8 cellular contexts compared by ENCODE assay signal in the genomic region with DNA sequence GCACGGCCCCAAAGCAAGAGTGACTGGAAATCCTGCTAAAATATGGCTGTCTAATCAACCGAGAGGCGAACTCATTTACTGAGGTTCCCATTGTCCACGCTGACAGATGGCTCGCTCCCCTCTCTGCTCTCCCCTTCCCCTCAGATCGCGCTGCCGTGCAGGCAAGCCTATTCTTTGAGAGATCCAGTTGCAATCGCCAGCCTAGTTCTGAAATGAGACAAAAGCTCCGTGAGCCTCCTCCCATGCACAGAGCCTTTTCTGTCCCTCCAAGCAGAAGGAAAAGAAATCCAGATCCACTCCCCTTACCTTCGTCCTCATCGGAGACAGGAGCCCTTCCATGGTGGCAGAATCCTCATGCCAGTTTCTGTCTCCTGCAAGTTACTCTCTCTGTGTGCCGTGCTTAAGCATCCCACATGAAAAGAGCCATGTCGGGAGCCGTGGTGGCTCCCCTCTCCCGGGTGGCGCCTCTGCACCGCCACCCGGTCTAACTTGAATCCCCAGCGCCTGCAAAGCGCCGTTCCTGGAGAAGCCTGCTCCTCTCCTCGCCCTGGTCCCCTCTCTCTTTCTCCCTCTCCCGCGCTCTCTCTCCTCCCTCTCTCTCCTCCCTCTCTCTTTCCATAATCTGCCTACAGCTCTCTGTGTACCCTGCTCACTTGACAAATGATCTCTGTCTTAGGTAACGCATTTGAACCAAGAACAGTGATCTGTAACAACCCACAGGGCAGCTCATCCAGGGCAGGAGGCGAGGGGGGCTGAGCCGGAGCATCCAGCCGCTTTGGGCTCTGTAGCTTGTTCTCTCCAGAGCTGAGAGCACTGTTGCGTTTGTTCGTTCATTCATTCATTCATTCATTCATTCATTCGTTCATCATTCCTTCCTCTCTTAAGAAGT.
DNase-seq lines count a peak whose midpoint lies in the region; ATAC-seq and TF ChIP-seq lines count a peak whose summit lies in the region.

No MANE protein-coding gene starts in this region.

- no peak for TF ChIP-seq POLR2A in vagina (IDR thresholded peaks at IDR 0.05)

- no peaks in the 10 kb centered on the region for H3K9me3 Mint-ChIP-seq in T-helper 2 cell treated with Interferon-gamma antibody and Interleukin-4, amounts not matched to agents 5 μg/mL and 100 μg/mL, for 36 hours

- H3K27ac Mint-ChIP-seq in T-helper 2 cell treated with Interferon-gamma antibody and Interleukin-4, amounts not matched to agents 5 μg/mL and 100 μg/mL, for 36 hours = no peak overlapping the region

- intact Hi-C loops in vagina (cut with DNase I) = no loop called here

- WGBS in ectodermal cell, 2 experiments = 6% methylated on average over 32 of the region's 32 CpGs

- no peak for DNase-seq in T-helper 2 cell treated with Interferon-gamma antibody and Interleukin-4, amounts not matched to agents 5 μg/mL and 100 μg/mL, for 36 hours (ENCODE audit: low spot score)
- DNase-seq in T-helper 2 cell = no peak
- DNase-seq in vagina (ENCODE audit: extremely low spot score in 2 of 2) = no peak

- H3K27me3 ChIP-seq in ectodermal cell (ENCODE audit: control insufficient read depth, insufficient read depth, low read length, poor library complexity, severe bottlenecking) (peaks cover 7% of the 10 kb centered on the region), muscle layer of colon (ENCODE audit: control insufficient read depth in 1 of 2, insufficient read depth in 2 of 2, low read length in 2 of 2) (no peaks in the 10 kb centered on the region), vagina (no peaks in the 10 kb centered on the region)

- no peak overlapping the region for H3K9ac ChIP-seq in muscle layer of colon (ENCODE audit: low read length)

- TF ChIP-seq CTCF in vagina (IDR thresholded peaks at IDR 0.05) = no peak

- peak overlapping the region; percentile 66 for H3K4me3 Mint-ChIP-seq in T-helper 2 cell treated with Interferon-gamma antibody and Interleukin-4, amounts not matched to agents 5 μg/mL and 100 μg/mL, for 36 hours

- no peaks in the 10 kb centered on the region for H3K36me3 Mint-ChIP-seq in T-helper 2 cell treated with Interferon-gamma antibody and Interleukin-4, amounts not matched to agents 5 μg/mL and 100 μg/mL, for 36 hours (ENCODE audit: low read depth)

- H3K27ac ChIP-seq in ectodermal cell (ENCODE audit: insufficient read depth, low read depth, low read length, poor library complexity, severe bottlenecking) = peak overlapping the region; percentile 46
- H3K27ac ChIP-seq in muscle layer of colon (ENCODE audit: low read depth, low read length) = no peak overlapping the region
- no peak overlapping the region for H3K27ac ChIP-seq in vagina

- peak overlapping the region; percentile 38 for H3K4me3 ChIP-seq in ectodermal cell (ENCODE audit: insufficient read depth, low read depth, low read length)
- peak overlapping the region; percentile 53 to 68 for H3K4me3 ChIP-seq in muscle layer of colon (ENCODE audit: low read depth in 1 of 2, low read length in 2 of 2)
- peak overlapping the region; percentile 40 to 45 for H3K4me3 ChIP-seq in vagina

- no peak for ATAC-seq in HG03521 (IDR thresholded peaks at IDR 0.05; ENCODE audit: unreplicated experiment)
- ATAC-seq in HG02763 (IDR thresholded peaks at IDR 0.05; ENCODE audit: unreplicated experiment) = no peak

- H3K9me3 ChIP-seq in ectodermal cell (ENCODE audit: control insufficient read depth, low read length) (no peaks in the 10 kb centered on the region), muscle layer of colon (ENCODE audit: low read length) (no peaks in the 10 kb centered on the region), vagina (no peaks in the 10 kb centered on the region)

- peaks cover 56% of the 10 kb centered on the region for H3K27me3 Mint-ChIP-seq in T-helper 2 cell treated with Interferon-gamma antibody and Interleukin-4, amounts not matched to agents 5 μg/mL and 100 μg/mL, for 36 hours (ENCODE audit: low read depth)

- H3K4me1 ChIP-seq in ectodermal cell (ENCODE audit: control insufficient read depth, insufficient read depth, low read length) (peaks cover 8% of the 10 kb centered on the region), muscle layer of colon (ENCODE audit: insufficient read depth, low read length) (no peaks in the 10 kb centered on the region), vagina (peaks cover 8% of the 10 kb centered on the region)

- peaks cover 7% of the 10 kb centered on the region for H3K4me1 Mint-ChIP-seq in T-helper 2 cell treated with Interferon-gamma antibody and Interleukin-4, amounts not matched to agents 5 μg/mL and 100 μg/mL, for 36 hours (ENCODE audit: low read depth)

- H3K36me3 ChIP-seq in ectodermal cell (ENCODE audit: control insufficient read depth, insufficient read depth, low read length) = no peaks in the 10 kb centered on the region
- H3K36me3 ChIP-seq in muscle layer of colon (ENCODE audit: insufficient read depth, low read length) = no peaks in the 10 kb centered on the region
- no peaks in the 10 kb centered on the region for H3K36me3 ChIP-seq in vagina

TF ChIP-seq in PFSK-1, 5 proteins besides CTCF, POLR2A, EP300 and RAD21:
- TF ChIP-seq TAF1 (IDR thresholded peaks at IDR 0.05; ENCODE audit: borderline replicate concordance, insufficient read depth, low read length) (no peak; the same call in 1 of the 2 replicates), SIN3A (IDR thresholded peaks at IDR 0.05; ENCODE audit: borderline replicate concordance, insufficient read depth, low read length) (no peak), POLR2AphosphoS5 (IDR thresholded peaks at IDR 0.05; ENCODE audit: low read depth, low read length) (peak; percentile 54; the same call in 1 of the 2 replicates)
